In the genomic region with DNA sequence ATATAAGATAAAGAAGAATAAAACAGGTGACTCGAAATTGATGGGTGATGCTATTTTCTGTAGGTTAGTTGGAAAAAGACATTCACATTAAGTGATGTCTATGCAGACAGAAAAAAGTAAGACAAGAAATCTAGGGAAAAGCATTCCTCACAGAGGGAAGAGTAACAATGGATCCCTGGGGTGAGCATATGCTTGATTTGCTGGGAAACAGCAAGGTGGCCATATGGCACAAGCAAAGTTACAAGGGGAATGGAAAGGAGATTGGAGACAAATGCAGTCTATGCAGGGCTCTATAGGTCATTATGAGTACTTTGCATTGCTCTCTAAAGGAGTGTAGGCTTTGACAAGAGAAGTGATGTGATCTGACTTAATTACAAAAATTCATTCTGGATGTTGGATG, we compare ENCODE assay signal across 17 cellular contexts.
"Had no signal": no experiment of that assay in that cellular context is flagged by ENCODE, and none has a peak within 500 bp of the region (broad histone marks: within the 10 kb centered on the region; RNA-seq: fewer than 3 reads in every experiment).

No MANE protein-coding gene starts in this region.

- H3K36me3 Mint-ChIP-seq: naive thymus-derived CD8-positive, alpha-beta T cell had no signal

- H3K27ac ChIP-seq: colonic mucosa, esophagus squamous epithelium, foreskin keratinocyte, hepatocyte, neutrophil, right atrium auricular region had no signal

- H3K4me1 ChIP-seq: colonic mucosa, esophagus squamous epithelium, foreskin keratinocyte, right atrium auricular region had no signal

- H3K27ac Mint-ChIP-seq: naive thymus-derived CD8-positive, alpha-beta T cell had no signal

- H3K79me2 ChIP-seq: hepatocyte had no signal

- DNase-seq: colonic mucosa; dermis blood vessel endothelial cell; esophagus squamous epithelium; foreskin keratinocyte; head of caudate nucleus; kidney glomerular epithelial cell; mammary epithelial cell; mucosa of descending colon; naive thymus-derived CD8-positive, alpha-beta T cell; stimulated activated CD4-positive, alpha-beta T cell treated with anti-CD3 and anti-CD28 coated beads, Interleukin-2, amount 100 ng/mL, for 48 hours; stimulated activated naive CD4-positive, alpha-beta T cell treated with Interleukin-2 at 50 U/mL for 16 hours; trophoblast cell had no signal

- H3K4me3 ChIP-seq: colonic mucosa, esophagus squamous epithelium, hepatocyte, mucosa of descending colon, right atrium auricular region, smooth muscle cell had no signal

- H3K4me3 Mint-ChIP-seq: naive thymus-derived CD8-positive, alpha-beta T cell had no signal

- H3K36me3 ChIP-seq: colonic mucosa, esophagus squamous epithelium, neutrophil, right atrium auricular region had no signal

- H3K4me1 Mint-ChIP-seq: naive thymus-derived CD8-positive, alpha-beta T cell had no signal

- H3K4me2 ChIP-seq: hepatocyte, smooth muscle cell had no signal

- FAIRE-seq: islet of Langerhans had no signal

- H3K27me3 ChIP-seq: colonic mucosa, esophagus squamous epithelium, foreskin keratinocyte, hepatocyte, neutrophil, right atrium auricular region had no signal
